1 cellular context compared by ENCODE assay signal in the genomic region with DNA sequence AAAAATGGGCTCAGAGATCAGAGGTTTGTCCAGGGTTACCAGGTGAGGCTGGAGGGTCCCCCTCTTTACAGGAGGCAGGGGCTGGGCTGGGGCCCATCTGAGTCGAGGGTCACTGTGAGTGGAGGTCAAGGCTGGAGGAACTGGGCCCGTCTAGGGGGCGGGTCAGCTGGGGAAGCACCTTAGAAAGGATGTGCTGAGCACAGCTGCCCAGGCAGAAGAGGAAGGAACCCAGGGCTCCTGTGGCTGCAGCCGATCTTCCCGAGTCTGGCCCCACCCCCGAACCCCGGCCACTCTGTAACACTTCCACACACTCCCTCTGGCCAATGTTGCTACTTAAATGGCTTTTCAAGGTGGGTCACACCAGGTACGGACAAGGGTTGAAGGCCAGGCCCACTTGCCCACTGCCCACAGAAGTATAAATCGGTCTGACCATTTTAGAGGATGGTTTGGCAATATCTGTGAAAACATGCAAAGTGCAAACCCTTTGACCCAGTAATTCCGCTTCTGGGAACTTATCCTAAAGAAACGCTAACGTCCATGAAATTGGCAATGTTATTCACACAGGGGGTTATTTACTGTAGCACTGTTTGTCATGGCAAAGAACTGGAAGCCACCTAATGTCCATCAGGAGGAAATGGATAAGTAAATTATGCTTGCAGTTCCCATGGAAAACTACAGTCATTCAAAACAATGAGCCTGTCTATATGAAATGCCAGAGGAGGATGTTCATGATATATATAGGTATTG.
TF ChIP-seq lines count a peak whose summit lies in the region.

No MANE protein-coding gene starts in this region.

TF ChIP-seq in H1, 55 proteins besides CTCF, POLR2A, EP300 and RAD21:
- TF ChIP-seq KDM4A (IDR thresholded peaks at IDR 0.05; ENCODE audit: low read depth, low read length, severe bottlenecking) = no peak
- TF ChIP-seq CREB1 (IDR thresholded peaks at IDR 0.05) = no peak
- TF ChIP-seq CBX8 (IDR thresholded peaks at IDR 0.05; ENCODE audit: borderline replicate concordance, low read depth, low read length) = no peak
- TF ChIP-seq MAFK (IDR thresholded peaks at IDR 0.05; ENCODE audit: low read depth, low read length) = no peak
- no peak for TF ChIP-seq POU5F1 (IDR thresholded peaks at IDR 0.05; ENCODE audit: low read depth, low read length)
- TF ChIP-seq TAF7 (optimal IDR thresholded peaks at IDR 0.05; ENCODE audit: borderline replicate concordance, low read depth, low read length) = no peak
- TF ChIP-seq CTBP2 (IDR thresholded peaks at IDR 0.05; ENCODE audit: borderline replicate concordance, insufficient read depth, insufficient read length, low read length) = no peak
- no peak for TF ChIP-seq RXRA (IDR thresholded peaks at IDR 0.05; ENCODE audit: insufficient read depth, low read depth, low read length)
- TF ChIP-seq USF2 (IDR thresholded peaks at IDR 0.05; ENCODE audit: low read length) = no peak
- no peak for TF ChIP-seq CHD1 (IDR thresholded peaks at IDR 0.05; ENCODE audit: low read depth, low read length)
- TF ChIP-seq TBP (IDR thresholded peaks at IDR 0.05; ENCODE audit: low read depth, low read length) = no peak
